Comparison of ENCODE assay signal across 19 cellular contexts in the genomic region with DNA sequence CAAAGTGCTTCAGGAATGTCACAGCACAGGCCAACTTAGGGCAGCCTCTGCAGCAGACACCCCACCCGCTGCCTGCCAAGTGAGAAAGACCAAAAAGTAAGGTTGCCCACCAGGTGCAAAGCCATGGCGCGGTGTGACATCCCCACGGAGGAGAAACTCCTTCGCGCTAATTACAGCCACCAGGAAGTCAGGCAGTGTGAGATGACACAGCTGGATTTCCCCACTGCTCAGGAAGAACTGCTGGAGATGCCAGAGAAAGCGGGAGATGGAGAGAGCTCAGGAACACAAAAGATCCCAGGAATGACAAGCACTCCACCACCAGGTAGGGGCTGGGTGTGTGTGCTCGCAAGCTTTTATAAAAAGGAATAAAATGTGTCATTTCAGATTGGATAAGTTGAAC.
DNase-seq lines count a peak whose midpoint lies in the region; ATAC-seq, FAIRE-seq and TF ChIP-seq lines count a peak whose summit lies in the region.
"Had no signal": no experiment of that assay in that cellular context is flagged by ENCODE, and none has a peak within 500 bp of the region (broad histone marks: within the 10 kb centered on the region; RNA-seq: fewer than 3 reads in every experiment).

No MANE protein-coding gene starts in this region.

- H3K27ac Mint-ChIP-seq in GM23338 = peak overlapping the region; percentile 46; the same call in 1 of the 2 replicates
- H3K27ac Mint-ChIP-seq in natural killer cell = no peak overlapping the region
- H3K27ac Mint-ChIP-seq: B cell; CD4-positive, alpha-beta memory T cell; HFFc6 had no signal

- TF ChIP-seq EP300 in H1 (IDR thresholded peaks at IDR 0.05; ENCODE audit: borderline replicate concordance in 1 of 2, low read depth in 2 of 2, low read length in 2 of 2) = no peak

- intact Hi-C loops in natural killer cell (cut with micrococcal nuclease) = no loop called here

- H2AFZ ChIP-seq in GM23338 (no peak overlapping the region), H1 (ENCODE audit: low read length) (no peak overlapping the region)
- H2AFZ ChIP-seq: GM23248 had no signal

- TF ChIP-seq RAD21 in H1 (IDR thresholded peaks at IDR 0.05 in 1 of 2, conservative IDR thresholded peaks at IDR 0.05 in 1 of 2; ENCODE audit: low read depth in 2 of 2, low read length in 2 of 2) = peak in 1 of 2 experiments; percentile 1; a peak in 1 of 4 replicates

- POLR2A ChIA-PET in H1 (lab: Charles Lee; ENCODE audit: partially characterized antibody) = interaction anchor here (0.6 to 0.8 kb wide), 3 partner anchors 10 to 1168 kb away, joined by 3 to 4 read pairs (median 3); no protein-coding TSS in a partner anchor

- H4K20me1 ChIP-seq in GM23338 (replicated peaks; ENCODE audit: insufficient read depth) (no peaks in the 10 kb centered on the region), H1 (replicated peaks in 1 of 2; ENCODE audit: control insufficient read depth in 1 of 2, insufficient read depth in 2 of 2, low read length in 2 of 2) (no peaks in the 10 kb centered on the region)

- H3K9me3 Mint-ChIP-seq in GM23338 (no peaks in the 10 kb centered on the region), natural killer cell (peaks cover 2 to 3% of the 10 kb centered on the region in 2 donors)

- no peaks in the 10 kb centered on the region for H3K9me3 ChIP-seq in H1 (ENCODE audit: insufficient read depth in 2 of 2, low read depth in 1 of 2, low read length in 1 of 2)

- H3K27me3 Mint-ChIP-seq in GM23338 (ENCODE audit: insufficient read depth, low read depth, poor library complexity) (no peaks in the 10 kb centered on the region), natural killer cell (ENCODE audit: low read depth in 2 of 2) (no peaks in the 10 kb centered on the region)
- H3K27me3 Mint-ChIP-seq: B cell had no signal

- TF ChIP-seq CTCF in GM23338 (conservative IDR thresholded peaks at IDR 0.05; ENCODE audit: low read depth in 2 of 2) (0 out of 4 replicates have a peak, but pooled peaks of 1 of the 2 experiments have one; percentile 9), H1 (IDR thresholded peaks at IDR 0.05; ENCODE audit: control extremely low read depth in 1 of 3, insufficient read depth in 1 of 3, low read depth in 1 of 3, low read length in 3 of 3) (no peak), natural killer cell (IDR thresholded peaks at IDR 0.05) (no peak)

- 78% methylated on average over 8 of the region's 8 CpGs; no CpG with 5 or more reads in 1 of the 2 experiments for WGBS in H1 (ENCODE audit: extremely low coverage in 1 of 2, insufficient coverage in 1 of 2, insufficient read length in 1 of 2, insufficient replicate concordance in 2 of 2, low coverage in 1 of 2, low lambda C conversion rate in 2 of 2, missing lambda C conversion rate in 1 of 2), 2 experiments

- H2BK20ac ChIP-seq in H1 (ENCODE audit: low read length) = no peak overlapping the region

- H2BK5ac ChIP-seq in H1 (ENCODE audit: low read depth, low read length) = no peak overlapping the region

- ATAC-seq in GM23338 (peak; percentile 66), natural killer cell (no peak), HG03025 (IDR thresholded peaks at IDR 0.05; ENCODE audit: low FRiP score, unreplicated experiment) (no peak), GM21390 (IDR thresholded peaks at IDR 0.05; ENCODE audit: unreplicated experiment) (no peak)
- ATAC-seq: K562 had no signal

- H2BK15ac ChIP-seq in H1 (ENCODE audit: low read length) = no peak overlapping the region

- H3K18ac ChIP-seq in H1 (ENCODE audit: extremely low read depth, low read length) = no peak overlapping the region

- H3K4me3 Mint-ChIP-seq in GM23338 = no peak overlapping the region
- H3K4me3 Mint-ChIP-seq in natural killer cell = no peak overlapping the region
- H3K4me3 Mint-ChIP-seq: B cell; CD4-positive, alpha-beta memory T cell; HFFc6 had no signal

- no peak overlapping the region for H3K9ac ChIP-seq in H1 (replicated peaks in 1 of 4; ENCODE audit: extremely low read depth in 1 of 4, low read depth in 3 of 4, low read length in 3 of 4)
- H3K9ac ChIP-seq: GM23248 had no signal

- H2BK12ac ChIP-seq in H1 (ENCODE audit: low read depth, low read length) = no peak overlapping the region; the same call in 1 of the 2 replicates

- no peak overlapping the region for H4K8ac ChIP-seq in H1 (ENCODE audit: extremely low read depth, insufficient read depth, low read length)

- no peaks in the 10 kb centered on the region for H3F3A ChIP-seq in GM23338 (replicated peaks; ENCODE audit: low read depth)

- peak; percentile 60 for DNase-seq in GM23338 (ENCODE audit: low spot score)
- no peak for DNase-seq in H1 (ENCODE audit: low read depth in 1 of 2, low spot score in 2 of 2)
- peak; percentile 56 for DNase-seq in iPS-NIHi7 (ENCODE audit: extremely low spot score)
- DNase-seq in natural killer cell = no peak
- no peak for DNase-seq in NCI-H226
- DNase-seq: ACHN; CD4-positive, alpha-beta memory T cell; COR-L47; DND-41; GF-D8; GM23248; HCEC 1CT; HFFc6; Karpas-422 had no signal

- H4K91ac ChIP-seq in H1 (replicated peaks; ENCODE audit: insufficient read length, low read length) = no peak overlapping the region

- H3K4me2 ChIP-seq in GM23338 = peak overlapping the region; percentile 58; the same call in 1 of the 2 replicates
- H3K4me2 ChIP-seq in H1 (ENCODE audit: insufficient read depth in 1 of 2, low read depth in 2 of 2, low read length in 2 of 2) = no peak overlapping the region

- CTCF ChIA-PET in H1 (lab: Charles Lee; ENCODE audit: partially characterized antibody) = interaction anchor here (0.6 to 1.7 kb wide), 8 partner anchors 9 to 205 kb away, joined by 3 to 6 read pairs (median 4); no protein-coding TSS in a partner anchor

- no peak overlapping the region for H3K23ac ChIP-seq in H1 (ENCODE audit: insufficient read length)

- H3K79me1 ChIP-seq in H1 (ENCODE audit: low read depth, low read length) = no peaks in the 10 kb centered on the region

- no peak for TF ChIP-seq POLR2A in H1 (IDR thresholded peaks at IDR 0.05; ENCODE audit: control extremely low read depth in 1 of 2, low read depth in 2 of 2, low read length in 2 of 2)

- no peak overlapping the region for H3K14ac ChIP-seq in H1 (ENCODE audit: insufficient read length)

- H3K27ac ChIP-seq in GM23338 (ENCODE audit: low read depth) (peak overlapping the region; percentile 29; the same call in 1 of the 2 replicates), H1 (ENCODE audit: low read depth, low read length) (no peak overlapping the region)
- H3K27ac ChIP-seq: C4-2B, GM23248 had no signal

- no peaks in the 10 kb centered on the region for H3K23me2 ChIP-seq in H1 (ENCODE audit: low read depth, low read length)

- H3K9me2 ChIP-seq in GM23338 (ENCODE audit: insufficient read depth) = 0 out of 2 replicates have a peak, but pooled peaks cover 6% of the 10 kb centered on the region

- H3K4ac ChIP-seq in H1 (replicated peaks; ENCODE audit: insufficient read length, low read depth, low read length) = no peak overlapping the region

- H3K79me2 ChIP-seq in GM23338 (replicated peaks; ENCODE audit: insufficient read depth) = no peaks in the 10 kb centered on the region
- no peaks in the 10 kb centered on the region for H3K79me2 ChIP-seq in H1 (ENCODE audit: control insufficient read depth in 1 of 2, insufficient read depth in 2 of 2, low read length in 2 of 2)

- H3K56ac ChIP-seq in H1 (replicated peaks; ENCODE audit: insufficient read length, low read depth, low read length) = no peak overlapping the region

- no peak overlapping the region for H3K4me3 ChIP-seq in GM23338
- no peak overlapping the region for H3K4me3 ChIP-seq in H1 (ENCODE audit: extremely low read depth in 1 of 4, insufficient read depth in 2 of 4, low read depth in 3 of 4, low read length in 4 of 4)
- H3K4me3 ChIP-seq: GM23248, K562 had no signal

- H4K5ac ChIP-seq in H1 (ENCODE audit: insufficient read length, low read depth, low read length) = no peak overlapping the region

- H3K4me1 Mint-ChIP-seq in GM23338 = peaks cover 51% of the 10 kb centered on the region
- H3K4me1 Mint-ChIP-seq in natural killer cell = no peaks in the 10 kb centered on the region
- H3K4me1 Mint-ChIP-seq: B cell; CD4-positive, alpha-beta memory T cell had no signal

- no peak overlapping the region for H2BK120ac ChIP-seq in H1 (replicated peaks; ENCODE audit: low read depth, low read length)

- FAIRE-seq in H1 (lab: Jason Lieb, UNC) = peak; percentile 13
- FAIRE-seq: K562 had no signal

- H3K36me3 Mint-ChIP-seq in GM23338 (ENCODE audit: low read depth) (no peaks in the 10 kb centered on the region), natural killer cell (no peaks in the 10 kb centered on the region)
- H3K36me3 Mint-ChIP-seq: CD4-positive, alpha-beta memory T cell had no signal

- no peak overlapping the region for H2AK5ac ChIP-seq in H1 (ENCODE audit: low read depth, low read length)

- H3K36me3 ChIP-seq in GM23338 (ENCODE audit: insufficient read depth) (no peaks in the 10 kb centered on the region), H1 (ENCODE audit: control insufficient read depth in 2 of 4, insufficient read depth in 4 of 4, low read length in 3 of 4) (no peaks in the 10 kb centered on the region)

- H3K4me1 ChIP-seq in GM23338 (ENCODE audit: insufficient read depth) = peaks cover 52% of the 10 kb centered on the region
- peaks cover 2 to 11% (median 5%) of the 10 kb centered on the region in 4 experiments; a peak in 5 of 7 replicates for H3K4me1 ChIP-seq in H1 (replicated peaks in 1 of 4; ENCODE audit: control insufficient read depth in 3 of 4, insufficient read depth in 4 of 4, low read length in 3 of 4)

- no peaks in the 10 kb centered on the region for H3K27me3 ChIP-seq in GM23338 (ENCODE audit: insufficient read depth)
- no peaks in the 10 kb centered on the region for H3K27me3 ChIP-seq in H1 (replicated peaks in 1 of 4; ENCODE audit: control insufficient read depth in 3 of 4, extremely low read depth in 1 of 4, insufficient read depth in 3 of 4, low read length in 3 of 4)

TF ChIP-seq in GM23338, 12 proteins besides CTCF, POLR2A, EP300 and RAD21 (continues in another document):
- TF ChIP-seq ZNF114 (CRISPR knock-in tag; IDR thresholded peaks at IDR 0.05) (no peak), ZNF331 (CRISPR knock-in tag; IDR thresholded peaks at IDR 0.05; ENCODE audit: low read depth) (no peak), STAT1 (IDR thresholded peaks at IDR 0.05; ENCODE audit: unreplicated experiment) (no peak), POLR2AphosphoS5 (IDR thresholded peaks at IDR 0.05; ENCODE audit: low read depth) (no peak), EZH2 (IDR thresholded peaks at IDR 0.05; ENCODE audit: low read depth, unreplicated experiment) (no peak)

TF ChIP-seq in H1, 55 proteins besides CTCF, POLR2A, EP300 and RAD21:
- peak; percentile 25; the same call in 1 of the 2 replicates for TF ChIP-seq TEAD4 (IDR thresholded peaks at IDR 0.05; ENCODE audit: low read depth, low read length)
- no peak for TF ChIP-seq SRF (IDR thresholded peaks at IDR 0.05; ENCODE audit: low read depth, low read length)

Comparison
In these comparisons a context has a peak if more than half of its experiments do, and no peak if none do; other contexts are left out.
1. DNase-seq: peak in GM23338 (single experiment) and iPS-NIHi7 (single experiment); none in H1 (0 of 2), natural killer cell (single experiment) and NCI-H226 (single experiment).